8 cellular contexts compared by ENCODE assay signal in genomic region chr21:33127154-33127893, GRCh38. TPM values are rescaled to one million over a fixed set of nuclear protein-coding genes. Genes with fewer than 3 reads are reported as not detected.
DNase-seq lines count a peak whose midpoint lies in the region; ATAC-seq and TF ChIP-seq lines count a peak whose summit lies in the region.

No MANE protein-coding gene starts in this region.

- H3K4me2 ChIP-seq in PC-3 (ENCODE audit: low read length), result peak overlapping the region; percentile 54

- BruUV-seq in PC-3 (replicated peaks; lab: Mats Ljungman, UMichigan), result no TSS peak

- no peaks in the 10 kb centered on the region for H3F3A ChIP-seq in PC-3 (ENCODE audit: low read length, unreplicated experiment)

- no peak overlapping the region for H3K9ac ChIP-seq in PC-3 (ENCODE audit: low read length)

- H3K27ac Mint-ChIP-seq in activated T-helper 2 cell treated with anti-CD3 and anti-CD28 coated beads, Interferon-gamma antibody, Interleukin-2, Interleukin-4, amounts not matched to agents 10 μg/mL and 5 μg/mL and 100 μg/mL, durations not matched to agents 14 hours and 24 hours and 36 hours, result no peak overlapping the region
- H3K27ac Mint-ChIP-seq in neural crest cell (ENCODE audit: unreplicated experiment), result no peak overlapping the region
- H3K27ac Mint-ChIP-seq in stimulated activated naive CD8-positive, alpha-beta T cell treated with anti-CD3 and anti-CD28 coated beads, Interleukin-15, amount 100 ng/mL, for 72 hours, result no peak overlapping the region

- POLR2A ChIA-PET in PC-3 (lab: Charles Lee; ENCODE audit: unreplicated experiment), result no interaction called here

- TF ChIP-seq POLR2A in GM18505 (IDR thresholded peaks at IDR 0.05; ENCODE audit: borderline replicate concordance, extremely low read depth, insufficient read depth, insufficient read length), result no peak

- H4K20me1 ChIP-seq in PC-3 (ENCODE audit: low read length), result no peaks in the 10 kb centered on the region

- TF ChIP-seq CTCF in PC-3 (conservative IDR thresholded peaks at IDR 0.05; ENCODE audit: low read depth, low read length), result peak; percentile 95
- peak; percentile 87 for TF ChIP-seq CTCF in foreskin fibroblast (IDR thresholded peaks at IDR 0.05; ENCODE audit: low read depth, low read length)
- TF ChIP-seq CTCF in neural crest cell (conservative IDR thresholded peaks at IDR 0.05), result peak; percentile 91

- H3K4me3 Mint-ChIP-seq in activated T-helper 2 cell treated with anti-CD3 and anti-CD28 coated beads, Interferon-gamma antibody, Interleukin-2, Interleukin-4, amounts not matched to agents 10 μg/mL and 5 μg/mL and 100 μg/mL, durations not matched to agents 14 hours and 24 hours and 36 hours (ENCODE audit: low read depth), result peak overlapping the region; percentile 38
- peak overlapping the region; percentile 65 for H3K4me3 Mint-ChIP-seq in neural crest cell
- peak overlapping the region; percentile 65 to 69 for H3K4me3 Mint-ChIP-seq in stimulated activated naive CD8-positive, alpha-beta T cell treated with anti-CD3 and anti-CD28 coated beads, Interleukin-15, amount 100 ng/mL, for 72 hours

- CTCF ChIA-PET in PC-3 (lab: Charles Lee), result interaction anchor here (0.6 to 1.3 kb wide), 6 partner anchors 70 to 261 kb away, joined by 3 to 12 read pairs (median 4); no protein-coding TSS in a partner anchor

- DNase-seq in EL (peak; percentile 73), PC-3 (peak; percentile 82), foreskin fibroblast (peak; percentile 57 to 84), neural crest cell (ENCODE audit: low read depth, low spot score) (peak; percentile 89)
- peak; percentile 33 for DNase-seq in activated T-helper 2 cell treated with anti-CD3 and anti-CD28 coated beads, Interferon-gamma antibody, Interleukin-2, Interleukin-4, amounts not matched to agents 10 μg/mL and 5 μg/mL and 100 μg/mL, durations not matched to agents 14 hours and 24 hours and 36 hours (ENCODE audit: low spot score)
- peak; percentile 56 to 62 for DNase-seq in stimulated activated naive CD8-positive, alpha-beta T cell treated with anti-CD3 and anti-CD28 coated beads, Interleukin-15, amount 100 ng/mL, for 72 hours

- no peak overlapping the region for H3K27ac ChIP-seq in PC-3 (ENCODE audit: low read length)

- H3K9me2 ChIP-seq in PC-3 (replicated peaks; ENCODE audit: low read length), result no peaks in the 10 kb centered on the region

- H3K36me3 ChIP-seq in PC-3 (ENCODE audit: low read depth, low read length), result no peaks in the 10 kb centered on the region

- H2AFZ ChIP-seq in PC-3 (ENCODE audit: low read length), result peak overlapping the region; percentile 40; the same call in 1 of the 2 replicates

- no peaks in the 10 kb centered on the region for H3K4me1 Mint-ChIP-seq in activated T-helper 2 cell treated with anti-CD3 and anti-CD28 coated beads, Interferon-gamma antibody, Interleukin-2, Interleukin-4, amounts not matched to agents 10 μg/mL and 5 μg/mL and 100 μg/mL, durations not matched to agents 14 hours and 24 hours and 36 hours (ENCODE audit: low read depth)
- H3K4me1 Mint-ChIP-seq in neural crest cell, result peaks cover 43% of the 10 kb centered on the region
- peaks cover 8% of the 10 kb centered on the region for H3K4me1 Mint-ChIP-seq in stimulated activated naive CD8-positive, alpha-beta T cell treated with anti-CD3 and anti-CD28 coated beads, Interleukin-15, amount 100 ng/mL, for 72 hours

- H3K36me3 Mint-ChIP-seq in activated T-helper 2 cell treated with anti-CD3 and anti-CD28 coated beads, Interferon-gamma antibody, Interleukin-2, Interleukin-4, amounts not matched to agents 10 μg/mL and 5 μg/mL and 100 μg/mL, durations not matched to agents 14 hours and 24 hours and 36 hours (ENCODE audit: low read depth), result no peaks in the 10 kb centered on the region
- no peaks in the 10 kb centered on the region for H3K36me3 Mint-ChIP-seq in neural crest cell (ENCODE audit: low read depth)

- peaks cover 34% of the 10 kb centered on the region for H3K27me3 Mint-ChIP-seq in activated T-helper 2 cell treated with anti-CD3 and anti-CD28 coated beads, Interferon-gamma antibody, Interleukin-2, Interleukin-4, amounts not matched to agents 10 μg/mL and 5 μg/mL and 100 μg/mL, durations not matched to agents 14 hours and 24 hours and 36 hours (ENCODE audit: low read depth)
- peaks cover 93% of the 10 kb centered on the region for H3K27me3 Mint-ChIP-seq in neural crest cell (ENCODE audit: low read depth)
- H3K27me3 Mint-ChIP-seq in stimulated activated naive CD8-positive, alpha-beta T cell treated with anti-CD3 and anti-CD28 coated beads, Interleukin-15, amount 100 ng/mL, for 72 hours, result peaks cover 18% of the 10 kb centered on the region

- H3K79me2 ChIP-seq in PC-3 (ENCODE audit: low read length), result no peaks in the 10 kb centered on the region

- no peaks in the 10 kb centered on the region for H3K9me3 ChIP-seq in PC-3 (ENCODE audit: low read length)

- H3K9me3 Mint-ChIP-seq in activated T-helper 2 cell treated with anti-CD3 and anti-CD28 coated beads, Interferon-gamma antibody, Interleukin-2, Interleukin-4, amounts not matched to agents 10 μg/mL and 5 μg/mL and 100 μg/mL, durations not matched to agents 14 hours and 24 hours and 36 hours, result no peaks in the 10 kb centered on the region
- H3K9me3 Mint-ChIP-seq in neural crest cell, result no peaks in the 10 kb centered on the region
- no peaks in the 10 kb centered on the region for H3K9me3 Mint-ChIP-seq in stimulated activated naive CD8-positive, alpha-beta T cell treated with anti-CD3 and anti-CD28 coated beads, Interleukin-15, amount 100 ng/mL, for 72 hours

- H3K4me3 ChIP-seq in PC-3 (ENCODE audit: low read length), result peak overlapping the region; percentile 39; the same call in 1 of the 2 replicates
- H3K4me3 ChIP-seq in foreskin fibroblast (ENCODE audit: low read depth in 1 of 2, low read length in 2 of 2), result peak overlapping the region; percentile 34 to 57

- H3K4me1 ChIP-seq in PC-3 (ENCODE audit: insufficient read depth, low read length), result no peaks in the 10 kb centered on the region

- H3K27me3 ChIP-seq in PC-3 (ENCODE audit: low read length), result peaks cover 78% of the 10 kb centered on the region

- ATAC-seq in HG03571 (IDR thresholded peaks at IDR 0.05; ENCODE audit: unreplicated experiment) (peak; percentile 72), PC-3 (peak; percentile 90), GM18505 (IDR thresholded peaks at IDR 0.05; ENCODE audit: unreplicated experiment) (no peak)
- peak; percentile 86 for ATAC-seq in stimulated activated naive CD8-positive, alpha-beta T cell treated with anti-CD3 and anti-CD28 coated beads, Interleukin-15, amount 100 ng/mL, for 72 hours

- intact Hi-C loops in PC-3 (cut with micrococcal nuclease), result loop anchor here (1.0 to 10.0 kb wide), 3 partner anchors 133 to 293 kb away; no protein-coding TSS in a partner anchor
- intact Hi-C loops in activated T-helper 2 cell treated with anti-CD3 and anti-CD28 coated beads, Interferon-gamma antibody, Interleukin-2, Interleukin-4, amounts not matched to agents 10 μg/mL and 5 μg/mL and 100 μg/mL, durations not matched to agents 14 hours and 24 hours and 36 hours (cut with micrococcal nuclease), result loop anchor here (10.0 kb wide), 1 partner anchor 103 kb away; the partner anchor contains the start of gene OLIG2

RNA-seq across cellular contexts. Expression of gene OLIG1, which starts 57.4 kb away (rescaled TPM):
- 2.3 TPM in 1 of 2 replicates, not detected in the other for total RNA-seq in PC-3 (2014; rRNA removed)
- 0.09 TPM in 1 of 2 replicates, not detected in the other for total RNA-seq in activated T-helper 2 cell treated with anti-CD3 and anti-CD28 coated beads, Interferon-gamma antibody, Interleukin-2, Interleukin-4, amounts not matched to agents 10 μg/mL and 5 μg/mL and 100 μg/mL, durations not matched to agents 14 hours and 24 hours and 36 hours
- total RNA-seq in neural crest cell, result 5.4 and 8.4 TPM in 2 replicates

Comparison
In these comparisons a context has a peak if more than half of its experiments do, and no peak if none do; other contexts are left out.
1. DNase-seq: peak in every context shown above with its lines; median percentile 89 in neural crest cell; 82 in PC-3; 73 in EL; 70 in foreskin fibroblast; 59 in stimulated activated naive CD8-positive, alpha-beta T cell treated with anti-CD3 and anti-CD28 coated beads, Interleukin-15, amount 100 ng/mL, for 72 hours; 33 in activated T-helper 2 cell treated with anti-CD3 and anti-CD28 coated beads, Interferon-gamma antibody, Interleukin-2, Interleukin-4, amounts not matched to agents 10 μg/mL and 5 μg/mL and 100 μg/mL, durations not matched to agents 14 hours and 24 hours and 36 hours.